ENCODE assay signal across 20 cellular contexts in the genomic region with DNA sequence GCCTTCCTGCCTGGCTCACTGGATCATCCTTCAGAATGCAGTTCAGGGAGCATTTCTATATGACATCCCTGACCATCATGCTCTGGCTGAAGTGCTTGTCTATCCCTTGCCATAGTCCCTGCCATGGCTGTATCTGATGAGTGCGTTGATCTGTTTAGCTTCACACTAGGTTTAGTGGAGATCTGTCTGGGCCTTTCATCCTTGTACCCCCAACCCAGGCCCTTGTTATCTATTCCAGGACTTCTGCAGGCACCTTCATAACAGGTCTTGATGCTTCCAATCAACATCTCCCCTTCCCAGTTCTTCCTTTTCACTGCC.
"Had no signal": no experiment of that assay in that cellular context is flagged by ENCODE, and none has a peak within 500 bp of the region (broad histone marks: within the 10 kb centered on the region; RNA-seq: fewer than 3 reads in every experiment).

No MANE protein-coding gene starts in this region.

- H3K79me2 ChIP-seq: parathyroid adenoma had no signal

- H3K36me3 ChIP-seq: adrenal gland, cardiac muscle cell, esophagus squamous epithelium, neural progenitor cell had no signal

- DNase-seq: activated CD4-positive, alpha-beta T cell treated with anti-CD3 and anti-CD28 coated beads for 1 hour; activated CD4-positive, alpha-beta T cell treated with anti-CD3 and anti-CD28 coated beads, Interleukin-2, amount 50 U/mL, for 4 hours; effector CD4-positive, alpha-beta T cell; esophagus squamous epithelium; hypothalamus; left ventricle myocardium superior; retina; stimulated activated CD4-positive, alpha-beta T cell treated with anti-CD3 and anti-CD28 coated beads, Interleukin-15, amount 100 ng/mL, for 24 hours; stimulated activated CD4-positive, alpha-beta T cell treated with anti-CD3 and anti-CD28 coated beads, Interleukin-4, amount 100 ng/mL, for 1 hour; stimulated activated naive CD4-positive, alpha-beta T cell; substantia nigra; T-helper 1 cell; T1000; trophoblast cell had no signal

- H3K9me3 ChIP-seq: adrenal gland had no signal

- H3K4me2 ChIP-seq: neural progenitor cell had no signal

- H3K27me3 ChIP-seq: adrenal gland, cardiac muscle cell, esophagus squamous epithelium, neural progenitor cell had no signal

- FAIRE-seq: colon, endothelial cell of umbilical vein had no signal

- H3K9ac ChIP-seq: neural progenitor cell, parathyroid adenoma had no signal

- H3K4me1 ChIP-seq: adrenal gland, neural progenitor cell had no signal

- H2AFZ ChIP-seq: neural progenitor cell, parathyroid adenoma had no signal

- H3K27ac ChIP-seq: adrenal gland, cardiac muscle cell, esophagus squamous epithelium, neural progenitor cell, parathyroid adenoma had no signal

- H3K4me3 ChIP-seq: adrenal gland, cardiac muscle cell, esophagus squamous epithelium, neural progenitor cell had no signal
